In the genomic region with DNA sequence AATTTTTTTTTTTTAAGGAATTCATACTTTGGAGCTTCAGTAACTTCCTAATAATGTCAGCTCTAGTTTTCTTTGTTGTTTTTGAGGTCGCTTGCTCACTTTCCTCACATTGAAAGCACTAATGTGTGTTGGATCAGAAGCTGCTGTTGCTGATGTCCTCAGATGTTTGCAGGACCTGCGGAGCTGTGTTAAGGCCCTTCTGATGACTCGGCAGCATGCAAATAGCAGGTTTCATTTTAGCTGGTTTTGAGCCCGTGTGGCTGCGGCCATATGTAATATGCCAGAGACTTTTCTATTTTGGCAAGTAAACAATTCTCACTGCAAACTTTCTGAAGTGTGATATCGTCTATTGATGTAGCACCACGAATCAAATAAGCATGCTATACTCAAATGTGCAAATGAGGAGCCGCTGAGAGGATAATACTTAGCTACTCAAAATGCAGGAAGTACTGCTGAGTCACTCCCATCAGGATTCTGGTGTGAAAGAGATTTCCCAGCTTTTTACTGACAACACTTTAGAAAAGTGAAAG, we compare ENCODE assay signal across 8 cellular contexts.
DNase-seq lines count a peak whose midpoint lies in the region; ATAC-seq and TF ChIP-seq lines count a peak whose summit lies in the region.

No MANE protein-coding gene starts in this region.

- H3K27me3 ChIP-seq in A673 (replicated peaks; ENCODE audit: insufficient read depth, low read depth, low read length, poor library complexity) (no peaks in the 10 kb centered on the region), body of pancreas (no peaks in the 10 kb centered on the region), right lobe of liver (no peaks in the 10 kb centered on the region), uterus (peaks cover 0 to 2% of the 10 kb centered on the region in 2 donors)

- H3K4me3 ChIP-seq in A673 (ENCODE audit: low read depth, low read length, poor library complexity, severe bottlenecking): no peak overlapping the region
- no peak overlapping the region for H3K4me3 ChIP-seq in body of pancreas
- no peak overlapping the region for H3K4me3 ChIP-seq in right lobe of liver
- peak overlapping the region in 1 of 2 donors; percentile 25 for H3K4me3 ChIP-seq in uterus

- peak; percentile 85 for ATAC-seq in GM19328 (IDR thresholded peaks at IDR 0.05; ENCODE audit: unreplicated experiment)
- ATAC-seq in HG03460 (IDR thresholded peaks at IDR 0.05; ENCODE audit: unreplicated experiment): peak; percentile 68
- peak; percentile 18 for ATAC-seq in body of pancreas
- peak in 3 of 4 donors; percentile 50 to 62 (median 52) for ATAC-seq in right lobe of liver

- BruUV-seq in A673 (replicated peaks; lab: Mats Ljungman, UMichigan): TSS peak; percentile 88

- peak overlapping the region; percentile 89 for H3K27ac ChIP-seq in A673 (ENCODE audit: low read depth, low read length, poor library complexity, severe bottlenecking)
- peak overlapping the region in 1 of 4 donors; percentile 11 for H3K27ac ChIP-seq in body of pancreas
- H3K27ac ChIP-seq in right lobe of liver: no peak overlapping the region
- H3K27ac ChIP-seq in uterus: peak overlapping the region; percentile 73 to 76

- POLR2A ChIA-PET in A673 (lab: Charles Lee; ENCODE audit: low non-redundant PET): interaction anchor here (0.6 to 0.7 kb wide), 2 partner anchors 449 to 501 kb away, joined by 3 to 11 read pairs; no protein-coding TSS in a partner anchor

- CTCF ChIA-PET in A673 (lab: Charles Lee): interaction anchor here (0.6 to 1.4 kb wide), 2 partner anchors 123 to 353 kb away, joined by 6 to 9 read pairs; no protein-coding TSS in a partner anchor

- WGBS in body of pancreas, 2 donors: 58 to 79% methylated on average over 8 of the region's 8 CpGs
- WGBS in right lobe of liver (ENCODE audit: insufficient coverage, low coverage, low lambda C conversion rate, missing lambda C conversion rate): 42% methylated on average over 8 of the region's 8 CpGs

- TF ChIP-seq CTCF in A673 (conservative IDR thresholded peaks at IDR 0.05; ENCODE audit: low read depth, low read length): no peak
- no peak for TF ChIP-seq CTCF in body of pancreas (IDR thresholded peaks at IDR 0.05)
- no peak for TF ChIP-seq CTCF in right lobe of liver (IDR thresholded peaks at IDR 0.05)
- TF ChIP-seq CTCF in uterus (IDR thresholded peaks at IDR 0.05): no peak

- H3K4me1 ChIP-seq in A673 (ENCODE audit: insufficient read depth, low read length, poor library complexity, severe bottlenecking): peaks cover 22% of the 10 kb centered on the region
- H3K4me1 ChIP-seq in body of pancreas: no peaks in the 10 kb centered on the region
- peaks cover 0 to 4% (median 0%) of the 10 kb centered on the region in 4 donors for H3K4me1 ChIP-seq in right lobe of liver
- no peaks in the 10 kb centered on the region for H3K4me1 ChIP-seq in uterus

- no peak for TF ChIP-seq POLR2A in body of pancreas (IDR thresholded peaks at IDR 0.05)
- no peak for TF ChIP-seq POLR2A in right lobe of liver (IDR thresholded peaks at IDR 0.05)
- TF ChIP-seq POLR2A in uterus (IDR thresholded peaks at IDR 0.05): no peak

- DNase-seq in A673 (ENCODE audit: low spot score): peak; percentile 89
- DNase-seq in body of pancreas: no peak
- no peak for DNase-seq in right lobe of liver
- DNase-seq in uterus: peak in 1 of 2 donors; percentile 50
- no peak for DNase-seq in NCI-H146 (lab: John Stamatoyannopoulos, UW)
- DNase-seq in activated naive CD4-positive, alpha-beta T cell treated with Interleukin-2 at 50 U/mL for 16 hours: no peak

- intact Hi-C loops in A673 (cut with micrococcal nuclease; ENCODE audit: unreplicated experiment) (no loop called here), body of pancreas (cut with DNase I) (no loop called here), right lobe of liver (cut with DNase I) (no loop called here), uterus (cut with DNase I; ENCODE audit: low total_unique reads) (no loop called here)

- peaks cover 23% of the 10 kb centered on the region for H3K36me3 ChIP-seq in A673 (ENCODE audit: insufficient read depth, low read length, poor library complexity, severe bottlenecking)
- peaks cover 0 to 4% of the 10 kb centered on the region in 2 donors for H3K36me3 ChIP-seq in body of pancreas (replicated peaks in 1 of 2; ENCODE audit: insufficient read depth in 1 of 2, low read depth in 2 of 2)
- H3K36me3 ChIP-seq in right lobe of liver: peaks cover 0 to 36% (median 11%) of the 10 kb centered on the region in 4 donors
- H3K36me3 ChIP-seq in uterus: no peaks in the 10 kb centered on the region

- H3K9me3 ChIP-seq in A673 (ENCODE audit: low read depth, low read length, poor library complexity, severe bottlenecking) (no peaks in the 10 kb centered on the region), body of pancreas (no peaks in the 10 kb centered on the region), right lobe of liver (no peaks in the 10 kb centered on the region), uterus (no peaks in the 10 kb centered on the region)

Comparison
In these comparisons a context has a peak if more than half of its experiments do, and no peak if none do; other contexts are left out.
1. H3K27ac ChIP-seq: peak in A673 (single experiment) and uterus (2 of 2); none in right lobe of liver (0 of 3).
2. ATAC-seq: peak in every context shown above with its lines; median percentile 85 in GM19328; 68 in HG03460; 52 in right lobe of liver; 18 in body of pancreas.